13 cellular contexts compared by ENCODE assay signal in the genomic region with DNA sequence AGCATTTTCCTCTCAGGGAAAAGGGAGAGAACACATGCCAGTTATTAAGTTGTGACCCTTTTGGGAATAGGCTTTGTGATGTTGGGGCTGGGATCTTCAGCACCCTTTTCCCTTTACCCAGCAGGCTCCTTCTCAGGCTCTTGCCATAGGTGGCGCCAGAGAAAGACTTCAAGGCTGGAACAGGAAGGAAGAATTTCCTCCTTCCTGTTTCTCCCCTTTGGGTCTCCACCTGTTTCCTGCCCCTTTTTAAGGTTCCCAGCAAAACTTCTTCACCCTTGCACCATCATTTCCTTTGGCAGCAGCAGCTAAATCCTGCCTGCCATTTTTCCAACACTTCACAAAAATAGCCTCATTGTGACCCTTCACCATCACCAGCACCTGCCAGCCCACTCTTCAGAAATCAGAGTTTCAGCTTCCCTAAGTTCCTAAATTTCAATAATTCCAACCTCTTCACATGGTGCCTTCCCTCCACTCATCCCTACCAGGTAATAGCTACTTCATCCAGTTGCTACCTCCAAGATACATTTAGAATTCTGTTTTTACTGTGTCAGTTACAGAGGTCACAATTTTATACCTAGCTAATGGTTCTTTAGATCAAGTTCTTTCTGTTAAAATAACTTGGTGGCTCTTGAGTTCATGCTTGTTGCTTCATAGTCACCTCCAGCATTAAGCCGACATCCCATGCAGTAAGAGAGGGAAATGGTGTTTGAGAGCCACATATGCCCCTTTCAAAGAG. TPM values are rescaled to one million over a fixed set of nuclear protein-coding genes. Genes with fewer than 3 reads are reported as not detected.
DNase-seq lines count a peak whose midpoint lies in the region; TF ChIP-seq lines count a peak whose summit lies in the region.
"Had no signal": no experiment of that assay in that cellular context is flagged by ENCODE, and none has a peak within 500 bp of the region (broad histone marks: within the 10 kb centered on the region; RNA-seq: fewer than 3 reads in every experiment).

No MANE protein-coding gene starts in this region.

- H3K36me3 Mint-ChIP-seq in activated CD4-positive, alpha-beta T cell treated with anti-CD3 and anti-CD28 coated beads, Interleukin-2, amount 10 ng/mL, durations not matched to agents 7 days and 5 days (ENCODE audit: low read depth), result peaks cover 9% of the 10 kb centered on the region

- H3K4me1 Mint-ChIP-seq in activated CD4-positive, alpha-beta T cell treated with anti-CD3 and anti-CD28 coated beads, Interleukin-2, amount 10 ng/mL, durations not matched to agents 7 days and 5 days, result peaks cover 7% of the 10 kb centered on the region

- peak; percentile 10 for DNase-seq in activated CD4-positive, alpha-beta T cell treated with anti-CD3 and anti-CD28 coated beads, Interleukin-2, amount 10 ng/mL, durations not matched to agents 7 days and 5 days
- DNase-seq in activated CD4-positive, alpha-beta T cell treated with anti-CD3 and anti-CD28 coated beads for 1 hour, result no peak
- peak; percentile 45 for DNase-seq in RKO (ENCODE audit: low spot score)
- peak; percentile 26 for DNase-seq in iPS-NIHi11 (ENCODE audit: low spot score)
- DNase-seq in NCI-H446 treated with DMSO at 0.1 percent for 48 hours (lab: John Stamatoyannopoulos, UW), result no peak
- DNase-seq in HuH-7 (ENCODE audit: low spot score), result no peak
- no peak for DNase-seq in GM03348 (ENCODE audit: low spot score)
- DNase-seq: islet precursor cell; NCI-H2029 treated with DMSO at 0.1 percent for 48 hours; stimulated activated CD8-positive, alpha-beta memory T cell treated with anti-CD3 and anti-CD28 coated beads, Interleukin-4, amount 100 ng/mL, for 48 hours had no signal

- POLR2A ChIA-PET in activated CD4-positive, alpha-beta T cell treated with anti-CD3 and anti-CD28 coated beads, Interleukin-2, amount 10 ng/mL, durations not matched to agents 7 days and 5 days (lab: Charles Lee), result no interaction called here

- H3K9me3 Mint-ChIP-seq in activated CD4-positive, alpha-beta T cell treated with anti-CD3 and anti-CD28 coated beads, Interleukin-2, amount 10 ng/mL, durations not matched to agents 7 days and 5 days, result peaks cover 25% of the 10 kb centered on the region

- H3K4me3 Mint-ChIP-seq in activated CD4-positive, alpha-beta T cell treated with anti-CD3 and anti-CD28 coated beads, Interleukin-2, amount 10 ng/mL, durations not matched to agents 7 days and 5 days, result no peak overlapping the region
- H3K4me3 Mint-ChIP-seq: nephron had no signal

- CTCF ChIA-PET in activated CD4-positive, alpha-beta T cell treated with anti-CD3 and anti-CD28 coated beads, Interleukin-2, amount 10 ng/mL, durations not matched to agents 7 days and 5 days (lab: Charles Lee), result interaction anchor here (0.9 to 1.3 kb wide), 4 partner anchors 10 to 26 kb away, joined by 3 to 4 read pairs (median 3); no protein-coding TSS in a partner anchor

- TF ChIP-seq CTCF in GM12872 (IDR thresholded peaks at IDR 0.05; ENCODE audit: insufficient read depth, low read depth, low read length), result peak; percentile 29; the same call in 1 of the 3 replicates

- H3K27me3 Mint-ChIP-seq in activated CD4-positive, alpha-beta T cell treated with anti-CD3 and anti-CD28 coated beads, Interleukin-2, amount 10 ng/mL, durations not matched to agents 7 days and 5 days, result no peaks in the 10 kb centered on the region

- H3K27ac Mint-ChIP-seq in activated CD4-positive, alpha-beta T cell treated with anti-CD3 and anti-CD28 coated beads, Interleukin-2, amount 10 ng/mL, durations not matched to agents 7 days and 5 days, result no peak overlapping the region
- H3K27ac Mint-ChIP-seq: activated T-helper 2 cell treated with anti-CD3 and anti-CD28 coated beads, Interferon-gamma antibody, Interleukin-2, Interleukin-4, amounts not matched to agents 10 μg/mL and 5 μg/mL and 100 μg/mL, durations not matched to agents 14 hours and 24 hours and 36 hours; nephron had no signal

RNA-seq across cellular contexts. Expression of gene FOXK1, which starts 22.4 kb away (rescaled TPM):
- total RNA-seq in activated CD4-positive, alpha-beta T cell treated with anti-CD3 and anti-CD28 coated beads, Interleukin-2, amount 10 ng/mL, durations not matched to agents 7 days and 5 days, result 10 to 100 TPM; 32.0 to 36.2 TPM

Comparison
In these comparisons a context has a peak if more than half of its experiments do, and no peak if none do; other contexts are left out.
1. DNase-seq: peak in activated CD4-positive, alpha-beta T cell treated with anti-CD3 and anti-CD28 coated beads, Interleukin-2, amount 10 ng/mL, durations not matched to agents 7 days and 5 days (single experiment), RKO (single experiment) and iPS-NIHi11 (single experiment); none in activated CD4-positive, alpha-beta T cell treated with anti-CD3 and anti-CD28 coated beads for 1 hour (single experiment), NCI-H446 treated with DMSO at 0.1 percent for 48 hours (single experiment), HuH-7 (single experiment) and GM03348 (single experiment).